1 cellular context compared by ENCODE assay signal in the genomic region with DNA sequence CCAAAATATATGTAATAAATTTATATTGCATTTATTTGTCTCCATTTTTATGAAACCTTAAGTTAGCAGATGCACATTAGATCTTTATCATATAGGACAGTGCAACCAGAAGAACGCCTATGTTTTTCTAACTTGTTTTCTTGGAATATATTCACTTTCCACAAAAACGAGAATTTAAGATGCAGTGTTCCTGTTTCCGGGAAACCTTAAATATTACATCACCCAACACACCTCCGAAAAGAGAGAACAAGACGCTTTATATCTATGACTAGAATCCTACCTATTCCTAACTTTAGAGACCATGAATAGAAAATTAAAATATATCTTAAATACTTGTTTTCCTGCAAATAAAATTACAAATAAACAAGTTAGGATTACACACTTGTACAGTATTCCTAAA.
TF ChIP-seq lines count a peak whose summit lies in the region.

No MANE protein-coding gene starts in this region.

TF ChIP-seq in K562, 482 proteins besides CTCF, POLR2A, EP300 and RAD21 (continued from another document and continues in another):
- TF ChIP-seq CUX1 (CRISPR knock-in tag; IDR thresholded peaks at IDR 0.05) (no peak), ZC3H4 (CRISPR knock-in tag; IDR thresholded peaks at IDR 0.05; ENCODE audit: borderline replicate concordance) (no peak), ATF2 (CRISPR knock-in tag; IDR thresholded peaks at IDR 0.05) (no peak), SMARCB1 (IDR thresholded peaks at IDR 0.05; ENCODE audit: insufficient read length, low read depth) (no peak), ZNF165 (CRISPR knock-in tag; IDR thresholded peaks at IDR 0.05; ENCODE audit: borderline replicate concordance) (no peak), SIRT6 (IDR thresholded peaks at IDR 0.05; ENCODE audit: low read depth, low read length) (no peak), YY1 (IDR thresholded peaks at IDR 0.05; ENCODE audit: borderline replicate concordance in 1 of 3, control insufficient read depth in 1 of 3, extremely low read depth in 1 of 3, insufficient read depth in 3 of 3, insufficient read length in 1 of 3, insufficient replicate concordance in 2 of 3, low read depth in 1 of 3, low read length in 2 of 3) (no peak), NFE2L1 (tag; IDR thresholded peaks at IDR 0.05; ENCODE audit: borderline replicate concordance, low read depth) (no peak), HSF4 (CRISPR knock-in tag; IDR thresholded peaks at IDR 0.05; ENCODE audit: borderline replicate concordance) (no peak), STAT5B (CRISPR knock-in tag; IDR thresholded peaks at IDR 0.05) (no peak), PML (IDR thresholded peaks at IDR 0.05; ENCODE audit: low read length) (0 out of 2 replicates have a peak, but pooled peaks have one; percentile 6), CHD2 (IDR thresholded peaks at IDR 0.05; ENCODE audit: low read depth, low read length) (no peak), RCOR1 (IDR thresholded peaks at IDR 0.05; ENCODE audit: borderline replicate concordance in 1 of 2, low read depth in 2 of 2, low read length in 2 of 2) (no peak), ZNF717 (CRISPR knock-in tag; IDR thresholded peaks at IDR 0.05) (no peak), ZNF212 (CRISPR knock-in tag; IDR thresholded peaks at IDR 0.05) (no peak), THAP7 (CRISPR knock-in tag; IDR thresholded peaks at IDR 0.05) (no peak), L3MBTL2 (IDR thresholded peaks at IDR 0.05) (no peak), CEBPG (CRISPR knock-in tag; IDR thresholded peaks at IDR 0.05) (peak; percentile 47; the same call in 1 of the 2 replicates), CEBPG (tag; conservative IDR thresholded peaks at IDR 0.05 in 1 of 2, IDR thresholded peaks at IDR 0.05 in 1 of 2) (peak; percentile 59 to 91; a peak in 3 of 4 replicates), KLF13 (tag; IDR thresholded peaks at IDR 0.05; ENCODE audit: borderline replicate concordance, low read depth) (no peak), THAP12 (CRISPR knock-in tag; IDR thresholded peaks at IDR 0.05) (no peak), ZKSCAN1 (IDR thresholded peaks at IDR 0.05; ENCODE audit: low read depth, low read length) (no peak), NR2F6 (CRISPR knock-in tag; IDR thresholded peaks at IDR 0.05) (no peak), ZNF507 (tag; conservative IDR thresholded peaks at IDR 0.05) (no peak), ZNF140 (CRISPR knock-in tag; IDR thresholded peaks at IDR 0.05) (no peak), STAG1 (CRISPR knock-in tag; IDR thresholded peaks at IDR 0.05; ENCODE audit: borderline replicate concordance) (no peak), TBL1XR1 (IDR thresholded peaks at IDR 0.05; ENCODE audit: low read length in 2 of 2) (peak in 1 of 2 experiments; percentile 61; a peak in 1 of 4 replicates), HDAC8 (tag; IDR thresholded peaks at IDR 0.05) (no peak)
- TF ChIP-seq, protein P1, sequence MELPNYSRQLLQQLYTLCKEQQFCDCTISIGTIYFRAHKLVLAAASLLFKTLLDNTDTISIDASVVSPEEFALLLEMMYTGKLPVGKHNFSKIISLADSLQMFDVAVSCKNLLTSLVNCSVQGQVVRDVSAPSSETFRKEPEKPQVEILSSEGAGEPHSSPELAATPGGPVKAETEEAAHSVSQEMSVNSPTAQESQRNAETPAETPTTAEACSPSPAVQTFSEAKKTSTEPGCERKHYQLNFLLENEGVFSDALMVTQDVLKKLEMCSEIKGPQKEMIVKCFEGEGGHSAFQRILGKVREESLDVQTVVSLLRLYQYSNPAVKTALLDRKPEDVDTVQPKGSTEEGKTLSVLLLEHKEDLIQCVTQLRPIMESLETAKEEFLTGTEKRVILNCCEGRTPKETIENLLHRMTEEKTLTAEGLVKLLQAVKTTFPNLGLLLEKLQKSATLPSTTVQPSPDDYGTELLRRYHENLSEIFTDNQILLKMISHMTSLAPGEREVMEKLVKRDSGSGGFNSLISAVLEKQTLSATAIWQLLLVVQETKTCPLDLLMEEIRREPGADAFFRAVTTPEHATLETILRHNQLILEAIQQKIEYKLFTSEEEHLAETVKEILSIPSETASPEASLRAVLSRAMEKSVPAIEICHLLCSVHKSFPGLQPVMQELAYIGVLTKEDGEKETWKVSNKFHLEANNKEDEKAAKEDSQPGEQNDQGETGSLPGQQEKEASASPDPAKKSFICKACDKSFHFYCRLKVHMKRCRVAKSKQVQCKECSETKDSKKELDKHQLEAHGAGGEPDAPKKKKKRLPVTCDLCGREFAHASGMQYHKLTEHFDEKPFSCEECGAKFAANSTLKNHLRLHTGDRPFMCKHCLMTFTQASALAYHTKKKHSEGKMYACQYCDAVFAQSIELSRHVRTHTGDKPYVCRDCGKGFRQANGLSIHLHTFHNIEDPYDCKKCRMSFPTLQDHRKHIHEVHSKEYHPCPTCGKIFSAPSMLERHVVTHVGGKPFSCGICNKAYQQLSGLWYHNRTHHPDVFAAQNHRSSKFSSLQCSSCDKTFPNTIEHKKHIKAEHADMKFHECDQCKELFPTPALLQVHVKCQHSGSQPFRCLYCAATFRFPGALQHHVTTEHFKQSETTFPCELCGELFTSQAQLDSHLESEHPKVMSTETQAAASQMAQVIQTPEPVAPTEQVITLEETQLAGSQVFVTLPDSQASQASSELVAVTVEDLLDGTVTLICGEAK (IDR thresholded peaks at IDR 0.05) = no peak
- TF ChIP-seq, protein P1 (CRISPR knock-in tag; IDR thresholded peaks at IDR 0.05) = no peak
- TF ChIP-seq, protein P2, sequence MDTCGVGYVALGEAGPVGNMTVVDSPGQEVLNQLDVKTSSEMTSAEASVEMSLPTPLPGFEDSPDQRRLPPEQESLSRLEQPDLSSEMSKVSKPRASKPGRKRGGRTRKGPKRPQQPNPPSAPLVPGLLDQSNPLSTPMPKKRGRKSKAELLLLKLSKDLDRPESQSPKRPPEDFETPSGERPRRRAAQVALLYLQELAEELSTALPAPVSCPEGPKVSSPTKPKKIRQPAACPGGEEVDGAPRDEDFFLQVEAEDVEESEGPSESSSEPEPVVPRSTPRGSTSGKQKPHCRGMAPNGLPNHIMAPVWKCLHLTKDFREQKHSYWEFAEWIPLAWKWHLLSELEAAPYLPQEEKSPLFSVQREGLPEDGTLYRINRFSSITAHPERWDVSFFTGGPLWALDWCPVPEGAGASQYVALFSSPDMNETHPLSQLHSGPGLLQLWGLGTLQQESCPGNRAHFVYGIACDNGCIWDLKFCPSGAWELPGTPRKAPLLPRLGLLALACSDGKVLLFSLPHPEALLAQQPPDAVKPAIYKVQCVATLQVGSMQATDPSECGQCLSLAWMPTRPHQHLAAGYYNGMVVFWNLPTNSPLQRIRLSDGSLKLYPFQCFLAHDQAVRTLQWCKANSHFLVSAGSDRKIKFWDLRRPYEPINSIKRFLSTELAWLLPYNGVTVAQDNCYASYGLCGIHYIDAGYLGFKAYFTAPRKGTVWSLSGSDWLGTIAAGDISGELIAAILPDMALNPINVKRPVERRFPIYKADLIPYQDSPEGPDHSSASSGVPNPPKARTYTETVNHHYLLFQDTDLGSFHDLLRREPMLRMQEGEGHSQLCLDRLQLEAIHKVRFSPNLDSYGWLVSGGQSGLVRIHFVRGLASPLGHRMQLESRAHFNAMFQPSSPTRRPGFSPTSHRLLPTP (IDR thresholded peaks at IDR 0.05; ENCODE audit: borderline replicate concordance, extremely low read depth, insufficient read length) = no peak
- TF ChIP-seq, protein P3, sequence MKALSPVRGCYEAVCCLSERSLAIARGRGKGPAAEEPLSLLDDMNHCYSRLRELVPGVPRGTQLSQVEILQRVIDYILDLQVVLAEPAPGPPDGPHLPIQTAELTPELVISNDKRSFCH (CRISPR knock-in tag; IDR thresholded peaks at IDR 0.05) = no peak
- TF ChIP-seq, protein P3 (tag; IDR thresholded peaks at IDR 0.05) = no peak
